Comparison of ENCODE assay signal across 8 cellular contexts in the genomic region with DNA sequence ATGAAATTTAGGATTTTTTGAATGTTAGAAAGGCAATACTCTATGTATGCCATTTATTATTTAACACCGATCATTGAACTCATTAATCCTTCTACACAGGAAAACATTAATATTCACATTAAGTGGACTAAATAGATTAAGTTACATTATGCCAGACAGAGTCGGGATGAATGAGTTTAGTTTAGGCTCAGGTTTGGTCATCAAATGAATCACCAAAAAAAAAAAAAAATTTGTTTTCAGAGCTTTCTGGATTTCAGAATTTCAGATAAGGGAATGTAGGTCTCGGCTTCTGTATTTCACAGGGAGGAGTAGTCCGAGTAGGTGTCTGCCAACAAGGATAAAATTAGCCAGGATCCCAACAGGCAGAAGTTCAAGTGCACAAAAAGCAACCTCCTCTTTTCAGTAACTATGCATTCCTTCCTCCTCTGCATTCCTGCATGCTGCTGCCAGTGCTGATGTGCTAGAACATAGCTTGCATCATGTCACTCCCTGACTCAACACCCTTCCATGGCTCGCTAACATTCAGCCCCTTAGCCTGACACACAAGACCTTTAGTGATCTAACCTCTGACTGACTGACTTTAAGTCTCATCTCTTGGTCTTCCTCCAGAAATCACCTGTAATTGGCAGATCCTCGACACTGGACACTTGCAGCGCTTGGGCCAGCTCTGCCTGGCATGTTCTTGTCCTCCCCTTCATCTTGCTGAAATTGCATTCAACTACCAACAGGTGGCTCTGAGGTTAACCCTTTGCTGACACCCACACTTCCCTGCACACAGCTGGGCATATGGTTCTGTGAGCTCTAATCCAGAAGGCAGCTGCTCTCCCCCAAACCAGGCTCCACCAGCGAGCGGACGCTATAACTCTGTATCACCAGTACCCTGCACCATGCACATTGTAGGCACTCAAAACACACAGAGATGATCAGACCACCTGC.
A peak's percentile ranks its signal among the peaks of the same experiment; 100 is the strongest.
DNase-seq lines count a peak whose midpoint lies in the region; ATAC-seq and TF ChIP-seq lines count a peak whose summit lies in the region.

No MANE protein-coding gene starts in this region.

- intact Hi-C loops in left ventricle myocardium superior (cut with micrococcal nuclease): no loop called here
- intact Hi-C loops in aorta (cut with DNase I): no loop called here
- intact Hi-C loops in sciatic nerve (cut with DNase I): no loop called here

- H3K36me3 ChIP-seq in aorta (ENCODE audit: control insufficient read depth in 1 of 2, insufficient read depth in 2 of 2, low read length in 1 of 2) (no peaks in the 10 kb centered on the region), tibial nerve (no peaks in the 10 kb centered on the region)

- H3K9me3 ChIP-seq in aorta (ENCODE audit: control insufficient read depth, low read length) (no peaks in the 10 kb centered on the region), tibial nerve (no peaks in the 10 kb centered on the region)

- no peak overlapping the region for H3K27ac ChIP-seq in aorta (ENCODE audit: low read depth in 1 of 2, low read length in 2 of 2)
- no peak overlapping the region for H3K27ac ChIP-seq in tibial nerve

- peak; percentile 61 for DNase-seq in D341Med (ENCODE audit: low spot score)
- DNase-seq in SK-MEL-5 (ENCODE audit: low read depth, low spot score): peak; percentile 36
- DNase-seq in left ventricle myocardium superior: peak; percentile 29
- DNase-seq in aorta: no peak
- DNase-seq in sciatic nerve (ENCODE audit: low spot score): no peak
- DNase-seq in tibial nerve (ENCODE audit: low spot score in 2 of 2): no peak

- TF ChIP-seq CTCF in tibial nerve (IDR thresholded peaks at IDR 0.05): no peak

- 63 to 72% methylated on average over 10 of the region's 10 CpGs for WGBS in aorta, 2 donors
- WGBS in tibial nerve, 2 donors: 73% methylated on average over 10 of the region's 10 CpGs

- no peak for TF ChIP-seq EP300 in tibial nerve (IDR thresholded peaks at IDR 0.05)

- H3K4me1 ChIP-seq in aorta (ENCODE audit: control insufficient read depth in 1 of 2, insufficient read depth in 2 of 2, low read length in 2 of 2) (no peaks in the 10 kb centered on the region), tibial nerve (no peaks in the 10 kb centered on the region)

- H3K4me3 ChIP-seq in aorta (ENCODE audit: low read length in 2 of 2) (no peak overlapping the region), tibial nerve (no peak overlapping the region)

- in situ Hi-C loops in SK-MEL-5 (cut with HindIII; ENCODE audit: low pct_unique_long_range_greater_than_20kb, low sequenced_read_pairs): no loop called here

- H3K27me3 ChIP-seq in aorta (ENCODE audit: control insufficient read depth in 1 of 2, insufficient read depth in 2 of 2, low read length in 1 of 2) (no peaks in the 10 kb centered on the region), tibial nerve (no peaks in the 10 kb centered on the region)

- ATAC-seq in GM21529 (IDR thresholded peaks at IDR 0.05; ENCODE audit: unreplicated experiment): peak; percentile 62
- peak; percentile 83 for ATAC-seq in left ventricle myocardium superior
- no peak for ATAC-seq in aorta (ENCODE audit: low FRiP score)
- no peak for ATAC-seq in sciatic nerve
- ATAC-seq in GM18861 (IDR thresholded peaks at IDR 0.05; ENCODE audit: unreplicated experiment): no peak

- TF ChIP-seq POLR2A in tibial nerve (IDR thresholded peaks at IDR 0.05): no peak

Comparison
In these comparisons a context has a peak if more than half of its experiments do, and no peak if none do; other contexts are left out.
1. DNase-seq: peak in D341Med (single experiment), SK-MEL-5 (single experiment) and left ventricle myocardium superior (single experiment); none in aorta (0 of 2), sciatic nerve (single experiment) and tibial nerve (0 of 2).
2. ATAC-seq: peak in GM21529 (single experiment) and left ventricle myocardium superior (single experiment); none in aorta (single experiment), sciatic nerve (single experiment) and GM18861 (single experiment).